Comparison of ENCODE assay signal across 2 cellular contexts in genomic region chr4:173505924-173506779, GRCh38.
TF ChIP-seq lines count a peak whose summit lies in the region.

No MANE protein-coding gene starts in this region.

TF ChIP-seq in IMR-90, 13 proteins besides CTCF, POLR2A, EP300 and RAD21 (continued from another document):
- TF ChIP-seq ELK1 (IDR thresholded peaks at IDR 0.05; ENCODE audit: borderline replicate concordance, low read depth, low read length): no peak

TF ChIP-seq in SK-N-SH treated with all-trans-retinoic acid at 6 μM for 48 hours, 23 proteins besides CTCF, POLR2A, EP300 and RAD21 (continued from another document):
- TF ChIP-seq CSDC2 (CRISPR knock-in tag; IDR thresholded peaks at IDR 0.05) (no peak), ZFP3 (CRISPR knock-in tag; IDR thresholded peaks at IDR 0.05) (no peak), RARB (CRISPR knock-in tag; IDR thresholded peaks at IDR 0.05) (no peak), ZNF8 (CRISPR knock-in tag; IDR thresholded peaks at IDR 0.05) (no peak), PATZ1 (CRISPR knock-in tag; IDR thresholded peaks at IDR 0.05; ENCODE audit: borderline replicate concordance) (no peak), ZNF565 (CRISPR knock-in tag; conservative IDR thresholded peaks at IDR 0.05; ENCODE audit: low read depth) (no peak)
